ENCODE assay signal across 12 cellular contexts in the genomic region with DNA sequence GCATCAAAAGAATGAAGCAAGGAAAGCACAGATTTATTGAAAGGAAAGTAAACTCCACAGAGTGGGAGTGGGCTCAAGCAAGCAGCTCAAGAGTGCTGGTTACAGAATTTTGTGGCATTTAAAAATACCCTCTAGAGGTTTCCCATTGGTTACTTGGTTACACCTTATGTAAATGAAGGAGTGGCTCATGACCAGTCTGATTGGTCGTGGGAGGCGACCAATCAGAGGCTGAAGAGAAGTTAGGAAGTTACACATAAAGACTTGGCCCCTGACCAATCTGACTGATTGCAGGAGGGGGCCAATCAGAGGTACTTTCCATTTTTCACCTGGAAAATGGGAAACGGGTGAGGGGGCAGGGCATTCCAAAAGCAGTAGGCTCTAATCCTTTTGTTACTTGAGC.
"Had no signal": no experiment of that assay in that cellular context is flagged by ENCODE, and none has a peak within 500 bp of the region (broad histone marks: within the 10 kb centered on the region; RNA-seq: fewer than 3 reads in every experiment).

No MANE protein-coding gene starts in this region.

- H3K36me3 ChIP-seq: esophagus muscularis mucosa, left lung, tibial artery, uterus had no signal

- ATAC-seq: left lung; naive thymus-derived CD8-positive, alpha-beta T cell; stimulated activated naive B cell treated with anti-CD40 and anti-IgM and Interleukin-4, amounts not matched to agents 10 μg/mL and 1 μg/mL and 100 μg/mL, for 72 hours had no signal

- H3K9me3 ChIP-seq: esophagus muscularis mucosa, left lung, tibial artery, uterus had no signal

- H3K27me3 ChIP-seq: esophagus muscularis mucosa, hepatocyte, left lung, tibial artery, uterus had no signal

- H3K4me1 ChIP-seq: esophagus muscularis mucosa, left lung, uterus had no signal

- H3K27ac ChIP-seq: esophagus muscularis mucosa, hepatocyte, tibial artery, uterus had no signal

- H3K4me3 ChIP-seq: esophagus muscularis mucosa, hepatocyte, left lung, tibial artery, uterus had no signal

- DNase-seq: activated CD4-positive, alpha-beta T cell treated with anti-CD3 and anti-CD28 coated beads, Interleukin-2, amount 10 ng/mL, durations not matched to agents 24 days and 14 days; activated CD4-positive, CD25-positive, alpha-beta regulatory T cell; aorta; kidney; left lung; naive thymus-derived CD8-positive, alpha-beta T cell; stimulated activated CD4-positive, alpha-beta T cell treated with anti-CD3 and anti-CD28 coated beads, Interleukin-2, amount 100 ng/mL, for 48 hours; stimulated activated naive B cell treated with anti-CD40 and anti-IgM and Interleukin-4, amounts not matched to agents 10 μg/mL and 1 μg/mL and 100 μg/mL, for 72 hours; tibial artery; uterus had no signal
